ENCODE assay signal across 1 cellular context in genomic region chr6:26045046-26045938, GRCh38.
TF ChIP-seq lines count a peak whose summit lies in the region.

No MANE protein-coding gene starts in this region.

TF ChIP-seq in HepG2, 621 proteins besides CTCF, POLR2A, EP300 and RAD21 (continued from another document and continues in another):
- peak; percentile 85; the same call in 1 of the 2 replicates for TF ChIP-seq TFDP1 (CRISPR knock-in tag; IDR thresholded peaks at IDR 0.05; ENCODE audit: borderline replicate concordance)
- peak; percentile 81; the same call in 1 of the 2 replicates for TF ChIP-seq KLF13 (CRISPR knock-in tag; IDR thresholded peaks at IDR 0.05)
- TF ChIP-seq, protein P1, sequence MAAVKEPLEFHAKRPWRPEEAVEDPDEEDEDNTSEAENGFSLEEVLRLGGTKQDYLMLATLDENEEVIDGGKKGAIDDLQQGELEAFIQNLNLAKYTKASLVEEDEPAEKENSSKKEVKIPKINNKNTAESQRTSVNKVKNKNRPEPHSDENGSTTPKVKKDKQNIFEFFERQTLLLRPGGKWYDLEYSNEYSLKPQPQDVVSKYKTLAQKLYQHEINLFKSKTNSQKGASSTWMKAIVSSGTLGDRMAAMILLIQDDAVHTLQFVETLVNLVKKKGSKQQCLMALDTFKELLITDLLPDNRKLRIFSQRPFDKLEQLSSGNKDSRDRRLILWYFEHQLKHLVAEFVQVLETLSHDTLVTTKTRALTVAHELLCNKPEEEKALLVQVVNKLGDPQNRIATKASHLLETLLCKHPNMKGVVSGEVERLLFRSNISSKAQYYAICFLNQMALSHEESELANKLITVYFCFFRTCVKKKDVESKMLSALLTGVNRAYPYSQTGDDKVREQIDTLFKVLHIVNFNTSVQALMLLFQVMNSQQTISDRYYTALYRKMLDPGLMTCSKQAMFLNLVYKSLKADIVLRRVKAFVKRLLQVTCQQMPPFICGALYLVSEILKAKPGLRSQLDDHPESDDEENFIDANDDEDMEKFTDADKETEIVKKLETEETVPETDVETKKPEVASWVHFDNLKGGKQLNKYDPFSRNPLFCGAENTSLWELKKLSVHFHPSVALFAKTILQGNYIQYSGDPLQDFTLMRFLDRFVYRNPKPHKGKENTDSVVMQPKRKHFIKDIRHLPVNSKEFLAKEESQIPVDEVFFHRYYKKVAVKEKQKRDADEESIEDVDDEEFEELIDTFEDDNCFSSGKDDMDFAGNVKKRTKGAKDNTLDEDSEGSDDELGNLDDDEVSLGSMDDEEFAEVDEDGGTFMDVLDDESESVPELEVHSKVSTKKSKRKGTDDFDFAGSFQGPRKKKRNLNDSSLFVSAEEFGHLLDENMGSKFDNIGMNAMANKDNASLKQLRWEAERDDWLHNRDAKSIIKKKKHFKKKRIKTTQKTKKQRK (IDR thresholded peaks at IDR 0.05; ENCODE audit: low read length) = no peak
- TF ChIP-seq, protein P2, sequence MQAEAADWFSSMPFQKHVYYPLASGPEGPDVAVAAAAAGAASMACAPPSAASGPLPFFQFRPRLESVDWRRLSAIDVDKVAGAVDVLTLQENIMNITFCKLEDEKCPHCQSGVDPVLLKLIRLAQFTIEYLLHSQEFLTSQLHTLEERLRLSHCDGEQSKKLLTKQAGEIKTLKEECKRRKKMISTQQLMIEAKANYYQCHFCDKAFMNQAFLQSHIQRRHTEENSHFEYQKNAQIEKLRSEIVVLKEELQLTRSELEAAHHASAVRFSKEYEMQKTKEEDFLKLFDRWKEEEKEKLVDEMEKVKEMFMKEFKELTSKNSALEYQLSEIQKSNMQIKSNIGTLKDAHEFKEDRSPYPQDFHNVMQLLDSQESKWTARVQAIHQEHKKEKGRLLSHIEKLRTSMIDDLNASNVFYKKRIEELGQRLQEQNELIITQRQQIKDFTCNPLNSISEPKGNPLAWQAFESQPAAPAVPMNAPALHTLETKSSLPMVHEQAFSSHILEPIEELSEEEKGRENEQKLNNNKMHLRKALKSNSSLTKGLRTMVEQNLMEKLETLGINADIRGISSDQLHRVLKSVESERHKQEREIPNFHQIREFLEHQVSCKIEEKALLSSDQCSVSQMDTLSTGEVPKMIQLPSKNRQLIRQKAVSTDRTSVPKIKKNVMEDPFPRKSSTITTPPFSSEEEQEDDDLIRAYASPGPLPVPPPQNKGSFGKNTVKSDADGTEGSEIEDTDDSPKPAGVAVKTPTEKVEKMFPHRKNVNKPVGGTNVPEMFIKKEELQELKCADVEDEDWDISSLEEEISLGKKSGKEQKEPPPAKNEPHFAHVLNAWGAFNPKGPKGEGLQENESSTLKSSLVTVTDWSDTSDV (CRISPR knock-in tag; IDR thresholded peaks at IDR 0.05) = no peak; the same call in 1 of the 2 replicates
- TF ChIP-seq ZGPAT (CRISPR knock-in tag; IDR thresholded peaks at IDR 0.05) = peak; percentile 96
- peak; percentile 97 for TF ChIP-seq NFYB (CRISPR knock-in tag; IDR thresholded peaks at IDR 0.05)
- TF ChIP-seq, protein P3, sequence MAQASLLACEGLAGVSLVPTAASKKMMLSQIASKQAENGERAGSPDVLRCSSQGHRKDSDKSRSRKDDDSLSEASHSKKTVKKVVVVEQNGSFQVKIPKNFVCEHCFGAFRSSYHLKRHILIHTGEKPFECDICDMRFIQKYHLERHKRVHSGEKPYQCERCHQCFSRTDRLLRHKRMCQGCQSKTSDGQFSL (CRISPR knock-in tag; IDR thresholded peaks at IDR 0.05) = peak; percentile 78; the same call in 1 of the 2 replicates
- peak; percentile 87; the same call in 1 of the 2 replicates for TF ChIP-seq ZNF788 (CRISPR knock-in tag; IDR thresholded peaks at IDR 0.05; ENCODE audit: borderline replicate concordance)
- TF ChIP-seq HDAC2 (CRISPR knock-in tag; IDR thresholded peaks at IDR 0.05) = peak; percentile 78
- no peak for TF ChIP-seq RAD51 (IDR thresholded peaks at IDR 0.05; ENCODE audit: borderline replicate concordance)
- no peak for TF ChIP-seq GABPA (IDR thresholded peaks at IDR 0.05; ENCODE audit: low read depth, low read length)
- peak; percentile 66 for TF ChIP-seq GABPA (CRISPR knock-in tag; IDR thresholded peaks at IDR 0.05; ENCODE audit: low read depth)
- TF ChIP-seq FOXA1 (IDR thresholded peaks at IDR 0.05) = no peak
- peak; percentile 50 for TF ChIP-seq FOXA1 (CRISPR knock-in tag; IDR thresholded peaks at IDR 0.05)
- TF ChIP-seq SIX4 (CRISPR knock-in tag; IDR thresholded peaks at IDR 0.05) = 0 out of 2 replicates have a peak, but pooled peaks have one; percentile 56
- no peak for TF ChIP-seq ATF5 (CRISPR knock-in tag; IDR thresholded peaks at IDR 0.05; ENCODE audit: low read depth)
- no peak for TF ChIP-seq BHLHE40 (IDR thresholded peaks at IDR 0.05; ENCODE audit: low read length)
- no peak; the same call in 1 of the 2 replicates for TF ChIP-seq KDM6A (CRISPR knock-in tag; IDR thresholded peaks at IDR 0.05; ENCODE audit: low read depth)
- no peak for TF ChIP-seq HNRNPUL1 (IDR thresholded peaks at IDR 0.05; ENCODE audit: low read depth, low read length)
- TF ChIP-seq ZNF124 (CRISPR knock-in tag; IDR thresholded peaks at IDR 0.05) = peak; percentile 95
- peak; percentile 93; the same call in 1 of the 2 replicates for TF ChIP-seq KDM5B (CRISPR knock-in tag; IDR thresholded peaks at IDR 0.05; ENCODE audit: borderline replicate concordance)
- TF ChIP-seq, protein P4, sequence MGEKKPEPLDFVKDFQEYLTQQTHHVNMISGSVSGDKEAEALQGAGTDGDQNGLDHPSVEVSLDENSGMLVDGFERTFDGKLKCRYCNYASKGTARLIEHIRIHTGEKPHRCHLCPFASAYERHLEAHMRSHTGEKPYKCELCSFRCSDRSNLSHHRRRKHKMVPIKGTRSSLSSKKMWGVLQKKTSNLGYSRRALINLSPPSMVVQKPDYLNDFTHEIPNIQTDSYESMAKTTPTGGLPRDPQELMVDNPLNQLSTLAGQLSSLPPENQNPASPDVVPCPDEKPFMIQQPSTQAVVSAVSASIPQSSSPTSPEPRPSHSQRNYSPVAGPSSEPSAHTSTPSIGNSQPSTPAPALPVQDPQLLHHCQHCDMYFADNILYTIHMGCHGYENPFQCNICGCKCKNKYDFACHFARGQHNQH (CRISPR knock-in tag; IDR thresholded peaks at IDR 0.05) = peak; percentile 98
- peak; percentile 78; the same call in 1 of the 2 replicates for TF ChIP-seq THAP8 (CRISPR knock-in tag; IDR thresholded peaks at IDR 0.05; ENCODE audit: borderline replicate concordance)
- TF ChIP-seq, protein P5, sequence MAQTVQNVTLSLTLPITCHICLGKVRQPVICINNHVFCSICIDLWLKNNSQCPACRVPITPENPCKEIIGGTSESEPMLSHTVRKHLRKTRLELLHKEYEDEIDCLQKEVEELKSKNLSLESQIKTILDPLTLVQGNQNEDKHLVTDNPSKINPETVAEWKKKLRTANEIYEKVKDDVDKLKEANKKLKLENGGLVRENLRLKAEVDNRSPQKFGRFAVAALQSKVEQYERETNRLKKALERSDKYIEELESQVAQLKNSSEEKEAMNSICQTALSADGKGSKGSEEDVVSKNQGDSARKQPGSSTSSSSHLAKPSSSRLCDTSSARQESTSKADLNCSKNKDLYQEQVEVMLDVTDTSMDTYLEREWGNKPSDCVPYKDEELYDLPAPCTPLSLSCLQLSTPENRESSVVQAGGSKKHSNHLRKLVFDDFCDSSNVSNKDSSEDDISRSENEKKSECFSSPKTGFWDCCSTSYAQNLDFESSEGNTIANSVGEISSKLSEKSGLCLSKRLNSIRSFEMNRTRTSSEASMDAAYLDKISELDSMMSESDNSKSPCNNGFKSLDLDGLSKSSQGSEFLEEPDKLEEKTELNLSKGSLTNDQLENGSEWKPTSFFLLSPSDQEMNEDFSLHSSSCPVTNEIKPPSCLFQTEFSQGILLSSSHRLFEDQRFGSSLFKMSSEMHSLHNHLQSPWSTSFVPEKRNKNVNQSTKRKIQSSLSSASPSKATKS (CRISPR knock-in tag; IDR thresholded peaks at IDR 0.05) = peak; percentile 91; the same call in 1 of the 2 replicates
- TF ChIP-seq ZC3H13 (CRISPR knock-in tag; IDR thresholded peaks at IDR 0.05) = peak; percentile 96
- TF ChIP-seq, protein P6, sequence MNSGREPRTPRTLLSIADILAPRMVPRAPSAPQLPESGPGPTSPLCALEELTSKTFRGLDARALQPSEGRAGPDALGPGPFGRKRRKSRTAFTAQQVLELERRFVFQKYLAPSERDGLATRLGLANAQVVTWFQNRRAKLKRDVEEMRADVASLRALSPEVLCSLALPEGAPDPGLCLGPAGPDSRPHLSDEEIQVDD (CRISPR knock-in tag; IDR thresholded peaks at IDR 0.05; ENCODE audit: borderline replicate concordance) = peak; percentile 95
- TF ChIP-seq, protein P7, sequence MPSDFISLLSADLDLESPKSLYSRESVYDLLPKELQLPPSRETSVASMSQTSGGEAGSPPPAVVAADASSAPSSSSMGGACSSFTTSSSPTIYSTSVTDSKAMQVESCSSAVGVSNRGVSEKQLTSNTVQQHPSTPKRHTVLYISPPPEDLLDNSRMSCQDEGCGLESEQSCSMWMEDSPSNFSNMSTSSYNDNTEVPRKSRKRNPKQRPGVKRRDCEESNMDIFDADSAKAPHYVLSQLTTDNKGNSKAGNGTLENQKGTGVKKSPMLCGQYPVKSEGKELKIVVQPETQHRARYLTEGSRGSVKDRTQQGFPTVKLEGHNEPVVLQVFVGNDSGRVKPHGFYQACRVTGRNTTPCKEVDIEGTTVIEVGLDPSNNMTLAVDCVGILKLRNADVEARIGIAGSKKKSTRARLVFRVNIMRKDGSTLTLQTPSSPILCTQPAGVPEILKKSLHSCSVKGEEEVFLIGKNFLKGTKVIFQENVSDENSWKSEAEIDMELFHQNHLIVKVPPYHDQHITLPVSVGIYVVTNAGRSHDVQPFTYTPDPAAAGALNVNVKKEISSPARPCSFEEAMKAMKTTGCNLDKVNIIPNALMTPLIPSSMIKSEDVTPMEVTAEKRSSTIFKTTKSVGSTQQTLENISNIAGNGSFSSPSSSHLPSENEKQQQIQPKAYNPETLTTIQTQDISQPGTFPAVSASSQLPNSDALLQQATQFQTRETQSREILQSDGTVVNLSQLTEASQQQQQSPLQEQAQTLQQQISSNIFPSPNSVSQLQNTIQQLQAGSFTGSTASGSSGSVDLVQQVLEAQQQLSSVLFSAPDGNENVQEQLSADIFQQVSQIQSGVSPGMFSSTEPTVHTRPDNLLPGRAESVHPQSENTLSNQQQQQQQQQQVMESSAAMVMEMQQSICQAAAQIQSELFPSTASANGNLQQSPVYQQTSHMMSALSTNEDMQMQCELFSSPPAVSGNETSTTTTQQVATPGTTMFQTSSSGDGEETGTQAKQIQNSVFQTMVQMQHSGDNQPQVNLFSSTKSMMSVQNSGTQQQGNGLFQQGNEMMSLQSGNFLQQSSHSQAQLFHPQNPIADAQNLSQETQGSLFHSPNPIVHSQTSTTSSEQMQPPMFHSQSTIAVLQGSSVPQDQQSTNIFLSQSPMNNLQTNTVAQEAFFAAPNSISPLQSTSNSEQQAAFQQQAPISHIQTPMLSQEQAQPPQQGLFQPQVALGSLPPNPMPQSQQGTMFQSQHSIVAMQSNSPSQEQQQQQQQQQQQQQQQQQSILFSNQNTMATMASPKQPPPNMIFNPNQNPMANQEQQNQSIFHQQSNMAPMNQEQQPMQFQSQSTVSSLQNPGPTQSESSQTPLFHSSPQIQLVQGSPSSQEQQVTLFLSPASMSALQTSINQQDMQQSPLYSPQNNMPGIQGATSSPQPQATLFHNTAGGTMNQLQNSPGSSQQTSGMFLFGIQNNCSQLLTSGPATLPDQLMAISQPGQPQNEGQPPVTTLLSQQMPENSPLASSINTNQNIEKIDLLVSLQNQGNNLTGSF (CRISPR knock-in tag; IDR thresholded peaks at IDR 0.05) = peak; percentile 95; the same call in 1 of the 2 replicates
- TF ChIP-seq ASH2L (IDR thresholded peaks at IDR 0.05; ENCODE audit: insufficient read length, low read depth, low read length) = peak; percentile 91
- peak; percentile 62 for TF ChIP-seq GMEB1 (CRISPR knock-in tag; IDR thresholded peaks at IDR 0.05; ENCODE audit: borderline replicate concordance)
- peak; percentile 65; the same call in 1 of the 2 replicates for TF ChIP-seq PAWR (CRISPR knock-in tag; IDR thresholded peaks at IDR 0.05; ENCODE audit: borderline replicate concordance)
- peak; percentile 61 for TF ChIP-seq FOSL2 (CRISPR knock-in tag; IDR thresholded peaks at IDR 0.05)
- TF ChIP-seq RFX3 (CRISPR knock-in tag; IDR thresholded peaks at IDR 0.05) = no peak
